ENCODE assay signal across 1 cellular context in the genomic region with DNA sequence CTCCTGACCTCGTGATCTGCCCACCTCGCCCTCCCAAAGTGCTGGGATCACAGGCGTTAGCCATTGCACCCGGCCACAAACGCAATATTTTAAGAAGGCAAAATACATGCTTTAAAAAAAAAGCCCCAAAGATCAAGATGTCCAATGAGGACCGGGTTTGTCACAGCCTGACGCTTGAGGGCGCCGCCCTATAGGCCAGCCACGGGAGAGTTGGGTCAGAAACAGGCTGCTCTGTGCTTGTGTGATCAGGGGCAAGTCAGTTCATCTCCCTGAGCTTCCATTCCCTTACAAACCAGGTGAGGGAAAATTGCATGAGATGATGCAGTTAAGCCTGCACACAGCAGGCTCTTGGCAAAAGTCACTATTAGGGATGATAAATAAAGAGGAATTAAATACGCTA.
TF ChIP-seq lines count a peak whose summit lies in the region.

No MANE protein-coding gene starts in this region.

TF ChIP-seq in H1, 55 proteins besides CTCF, POLR2A, EP300 and RAD21 (continued from another document):
- TF ChIP-seq, protein P1, sequence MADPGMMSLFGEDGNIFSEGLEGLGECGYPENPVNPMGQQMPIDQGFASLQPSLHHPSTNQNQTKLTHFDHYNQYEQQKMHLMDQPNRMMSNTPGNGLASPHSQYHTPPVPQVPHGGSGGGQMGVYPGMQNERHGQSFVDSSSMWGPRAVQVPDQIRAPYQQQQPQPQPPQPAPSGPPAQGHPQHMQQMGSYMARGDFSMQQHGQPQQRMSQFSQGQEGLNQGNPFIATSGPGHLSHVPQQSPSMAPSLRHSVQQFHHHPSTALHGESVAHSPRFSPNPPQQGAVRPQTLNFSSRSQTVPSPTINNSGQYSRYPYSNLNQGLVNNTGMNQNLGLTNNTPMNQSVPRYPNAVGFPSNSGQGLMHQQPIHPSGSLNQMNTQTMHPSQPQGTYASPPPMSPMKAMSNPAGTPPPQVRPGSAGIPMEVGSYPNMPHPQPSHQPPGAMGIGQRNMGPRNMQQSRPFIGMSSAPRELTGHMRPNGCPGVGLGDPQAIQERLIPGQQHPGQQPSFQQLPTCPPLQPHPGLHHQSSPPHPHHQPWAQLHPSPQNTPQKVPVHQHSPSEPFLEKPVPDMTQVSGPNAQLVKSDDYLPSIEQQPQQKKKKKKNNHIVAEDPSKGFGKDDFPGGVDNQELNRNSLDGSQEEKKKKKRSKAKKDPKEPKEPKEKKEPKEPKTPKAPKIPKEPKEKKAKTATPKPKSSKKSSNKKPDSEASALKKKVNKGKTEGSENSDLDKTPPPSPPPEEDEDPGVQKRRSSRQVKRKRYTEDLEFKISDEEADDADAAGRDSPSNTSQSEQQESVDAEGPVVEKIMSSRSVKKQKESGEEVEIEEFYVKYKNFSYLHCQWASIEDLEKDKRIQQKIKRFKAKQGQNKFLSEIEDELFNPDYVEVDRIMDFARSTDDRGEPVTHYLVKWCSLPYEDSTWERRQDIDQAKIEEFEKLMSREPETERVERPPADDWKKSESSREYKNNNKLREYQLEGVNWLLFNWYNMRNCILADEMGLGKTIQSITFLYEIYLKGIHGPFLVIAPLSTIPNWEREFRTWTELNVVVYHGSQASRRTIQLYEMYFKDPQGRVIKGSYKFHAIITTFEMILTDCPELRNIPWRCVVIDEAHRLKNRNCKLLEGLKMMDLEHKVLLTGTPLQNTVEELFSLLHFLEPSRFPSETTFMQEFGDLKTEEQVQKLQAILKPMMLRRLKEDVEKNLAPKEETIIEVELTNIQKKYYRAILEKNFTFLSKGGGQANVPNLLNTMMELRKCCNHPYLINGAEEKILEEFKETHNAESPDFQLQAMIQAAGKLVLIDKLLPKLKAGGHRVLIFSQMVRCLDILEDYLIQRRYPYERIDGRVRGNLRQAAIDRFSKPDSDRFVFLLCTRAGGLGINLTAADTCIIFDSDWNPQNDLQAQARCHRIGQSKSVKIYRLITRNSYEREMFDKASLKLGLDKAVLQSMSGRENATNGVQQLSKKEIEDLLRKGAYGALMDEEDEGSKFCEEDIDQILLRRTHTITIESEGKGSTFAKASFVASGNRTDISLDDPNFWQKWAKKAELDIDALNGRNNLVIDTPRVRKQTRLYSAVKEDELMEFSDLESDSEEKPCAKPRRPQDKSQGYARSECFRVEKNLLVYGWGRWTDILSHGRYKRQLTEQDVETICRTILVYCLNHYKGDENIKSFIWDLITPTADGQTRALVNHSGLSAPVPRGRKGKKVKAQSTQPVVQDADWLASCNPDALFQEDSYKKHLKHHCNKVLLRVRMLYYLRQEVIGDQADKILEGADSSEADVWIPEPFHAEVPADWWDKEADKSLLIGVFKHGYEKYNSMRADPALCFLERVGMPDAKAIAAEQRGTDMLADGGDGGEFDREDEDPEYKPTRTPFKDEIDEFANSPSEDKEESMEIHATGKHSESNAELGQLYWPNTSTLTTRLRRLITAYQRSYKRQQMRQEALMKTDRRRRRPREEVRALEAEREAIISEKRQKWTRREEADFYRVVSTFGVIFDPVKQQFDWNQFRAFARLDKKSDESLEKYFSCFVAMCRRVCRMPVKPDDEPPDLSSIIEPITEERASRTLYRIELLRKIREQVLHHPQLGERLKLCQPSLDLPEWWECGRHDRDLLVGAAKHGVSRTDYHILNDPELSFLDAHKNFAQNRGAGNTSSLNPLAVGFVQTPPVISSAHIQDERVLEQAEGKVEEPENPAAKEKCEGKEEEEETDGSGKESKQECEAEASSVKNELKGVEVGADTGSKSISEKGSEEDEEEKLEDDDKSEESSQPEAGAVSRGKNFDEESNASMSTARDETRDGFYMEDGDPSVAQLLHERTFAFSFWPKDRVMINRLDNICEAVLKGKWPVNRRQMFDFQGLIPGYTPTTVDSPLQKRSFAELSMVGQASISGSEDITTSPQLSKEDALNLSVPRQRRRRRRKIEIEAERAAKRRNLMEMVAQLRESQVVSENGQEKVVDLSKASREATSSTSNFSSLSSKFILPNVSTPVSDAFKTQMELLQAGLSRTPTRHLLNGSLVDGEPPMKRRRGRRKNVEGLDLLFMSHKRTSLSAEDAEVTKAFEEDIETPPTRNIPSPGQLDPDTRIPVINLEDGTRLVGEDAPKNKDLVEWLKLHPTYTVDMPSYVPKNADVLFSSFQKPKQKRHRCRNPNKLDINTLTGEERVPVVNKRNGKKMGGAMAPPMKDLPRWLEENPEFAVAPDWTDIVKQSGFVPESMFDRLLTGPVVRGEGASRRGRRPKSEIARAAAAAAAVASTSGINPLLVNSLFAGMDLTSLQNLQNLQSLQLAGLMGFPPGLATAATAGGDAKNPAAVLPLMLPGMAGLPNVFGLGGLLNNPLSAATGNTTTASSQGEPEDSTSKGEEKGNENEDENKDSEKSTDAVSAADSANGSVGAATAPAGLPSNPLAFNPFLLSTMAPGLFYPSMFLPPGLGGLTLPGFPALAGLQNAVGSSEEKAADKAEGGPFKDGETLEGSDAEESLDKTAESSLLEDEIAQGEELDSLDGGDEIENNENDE (IDR thresholded peaks at IDR 0.05; ENCODE audit: insufficient replicate concordance, low read length) = no peak
- TF ChIP-seq MAFK (IDR thresholded peaks at IDR 0.05; ENCODE audit: low read depth, low read length) (no peak), KDM5A (IDR thresholded peaks at IDR 0.05; ENCODE audit: low read length) (no peak)
- TF ChIP-seq, protein P2, sequence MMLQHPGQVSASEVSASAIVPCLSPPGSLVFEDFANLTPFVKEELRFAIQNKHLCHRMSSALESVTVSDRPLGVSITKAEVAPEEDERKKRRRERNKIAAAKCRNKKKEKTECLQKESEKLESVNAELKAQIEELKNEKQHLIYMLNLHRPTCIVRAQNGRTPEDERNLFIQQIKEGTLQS (IDR thresholded peaks at IDR 0.05; ENCODE audit: insufficient read depth, low read depth, low read length) = no peak
TF ChIP-seq in H1: peak in this region for 0.
